In genomic region chr3:125367403-125368230, GRCh38 we compare ENCODE assay signal across 18 cellular contexts. TPM values are rescaled to one million over a fixed set of nuclear protein-coding genes. Genes with fewer than 3 reads are reported as not detected.
DNase-seq lines count a peak whose midpoint lies in the region; ATAC-seq and TF ChIP-seq lines count a peak whose summit lies in the region.
"Had no signal": no experiment of that assay in that cellular context is flagged by ENCODE, and none has a peak within 500 bp of the region (broad histone marks: within the 10 kb centered on the region; RNA-seq: fewer than 3 reads in every experiment).

No MANE protein-coding gene starts in this region.

- no peaks in the 10 kb centered on the region for H3K9me3 ChIP-seq in esophagus muscularis mucosa
- H3K9me3 ChIP-seq: prostate gland, testis had no signal

- peaks cover 81% of the 10 kb centered on the region for H3K4me1 Mint-ChIP-seq in activated naive CD8-positive, alpha-beta T cell (ENCODE audit: low read depth)
- H3K4me1 Mint-ChIP-seq in activated naive CD8-positive, alpha-beta T cell treated with anti-CD3 and anti-CD28 coated beads for 36 hours: peaks cover 44% of the 10 kb centered on the region
- peaks cover 41 to 76% of the 10 kb centered on the region in 2 donors for H3K4me1 Mint-ChIP-seq in effector memory CD8-positive, alpha-beta T cell (ENCODE audit: low read depth in 2 of 2)

- H3K27ac ChIP-seq in esophagus muscularis mucosa (replicated peaks in 1 of 4): no peak overlapping the region
- H3K27ac ChIP-seq: prostate gland, testis had no signal

- TF ChIP-seq CTCF in omental fat pad (IDR thresholded peaks at IDR 0.05): no peak
- no peak for TF ChIP-seq CTCF in esophagus muscularis mucosa (IDR thresholded peaks at IDR 0.05)

- no peaks in the 10 kb centered on the region for H3K27me3 Mint-ChIP-seq in activated naive CD8-positive, alpha-beta T cell
- H3K27me3 Mint-ChIP-seq in activated naive CD8-positive, alpha-beta T cell treated with anti-CD3 and anti-CD28 coated beads for 36 hours: no peaks in the 10 kb centered on the region
- H3K27me3 Mint-ChIP-seq in effector memory CD8-positive, alpha-beta T cell: no peaks in the 10 kb centered on the region
- H3K27me3 Mint-ChIP-seq: naive thymus-derived CD8-positive, alpha-beta T cell had no signal

- H3K36me3 Mint-ChIP-seq in activated naive CD8-positive, alpha-beta T cell: peaks cover 3% of the 10 kb centered on the region
- H3K36me3 Mint-ChIP-seq in activated naive CD8-positive, alpha-beta T cell treated with anti-CD3 and anti-CD28 coated beads for 36 hours: peaks cover 38% of the 10 kb centered on the region
- peaks cover 15% of the 10 kb centered on the region for H3K36me3 Mint-ChIP-seq in effector memory CD8-positive, alpha-beta T cell (ENCODE audit: insufficient read depth)

- no peak for TF ChIP-seq POLR2A in esophagus muscularis mucosa (IDR thresholded peaks at IDR 0.05; ENCODE audit: low read depth)

- H3K9me3 Mint-ChIP-seq in activated naive CD8-positive, alpha-beta T cell (ENCODE audit: low read depth): no peaks in the 10 kb centered on the region
- no peaks in the 10 kb centered on the region for H3K9me3 Mint-ChIP-seq in activated naive CD8-positive, alpha-beta T cell treated with anti-CD3 and anti-CD28 coated beads for 36 hours
- no peaks in the 10 kb centered on the region for H3K9me3 Mint-ChIP-seq in effector memory CD8-positive, alpha-beta T cell
- H3K9me3 Mint-ChIP-seq: naive thymus-derived CD8-positive, alpha-beta T cell had no signal

- H3K4me1 ChIP-seq in esophagus muscularis mucosa: peaks cover 25 to 72% (median 51%) of the 10 kb centered on the region in 4 donors
- H3K4me1 ChIP-seq: prostate gland had no signal

- no peak for TF ChIP-seq EP300 in esophagus muscularis mucosa (IDR thresholded peaks at IDR 0.05)

- H3K4me3 Mint-ChIP-seq in activated naive CD8-positive, alpha-beta T cell: no peak overlapping the region
- no peak overlapping the region for H3K4me3 Mint-ChIP-seq in activated naive CD8-positive, alpha-beta T cell treated with anti-CD3 and anti-CD28 coated beads for 36 hours
- peak overlapping the region in 1 of 2 donors; percentile 21 for H3K4me3 Mint-ChIP-seq in effector memory CD8-positive, alpha-beta T cell

- H3K27me3 ChIP-seq in esophagus muscularis mucosa: no peaks in the 10 kb centered on the region
- H3K27me3 ChIP-seq: testis had no signal

- H3K4me3 ChIP-seq in esophagus muscularis mucosa: no peak overlapping the region
- H3K4me3 ChIP-seq: prostate gland, testis had no signal

- no peak for ATAC-seq in effector memory CD8-positive, alpha-beta T cell (replicated peaks)
- ATAC-seq in omental fat pad (ENCODE audit: low FRiP score) (peak; percentile 73), GM19328 (IDR thresholded peaks at IDR 0.05; ENCODE audit: unreplicated experiment) (no peak)
- ATAC-seq: activated CD4-positive, CD25-positive, alpha-beta regulatory T cell treated with anti-CD3 and anti-CD28 coated beads, Interleukin-2, amount 50 U/mL, for 24 hours; naive thymus-derived CD8-positive, alpha-beta T cell had no signal

- DNase-seq in activated naive CD8-positive, alpha-beta T cell treated with anti-CD3 and anti-CD28 coated beads for 36 hours: no peak
- DNase-seq in M059J (ENCODE audit: low read depth) (peak; percentile 48), omental fat pad (ENCODE audit: low spot score) (no peak), NCI-H446 treated with DMSO at 0.1 percent for 48 hours (lab: John Stamatoyannopoulos, UW) (no peak), esophagus muscularis mucosa (ENCODE audit: extremely low spot score) (no peak)
- no peak for DNase-seq in effector memory CD8-positive, alpha-beta T cell
- DNase-seq: activated naive CD4-positive, alpha-beta T cell treated with Interleukin-2 at 50 U/mL for 16 hours; caudate nucleus; COR-L47; GF-D8; naive thymus-derived CD8-positive, alpha-beta T cell; NCI-H2029; NCI-H526; testis had no signal

- H3K27ac Mint-ChIP-seq in activated naive CD8-positive, alpha-beta T cell: peak overlapping the region; percentile 23
- H3K27ac Mint-ChIP-seq in activated naive CD8-positive, alpha-beta T cell treated with anti-CD3 and anti-CD28 coated beads for 36 hours: no peak overlapping the region
- H3K27ac Mint-ChIP-seq in effector memory CD8-positive, alpha-beta T cell: peak overlapping the region; percentile 16 to 24

- no peaks in the 10 kb centered on the region for H3K36me3 ChIP-seq in esophagus muscularis mucosa
- H3K36me3 ChIP-seq: prostate gland had no signal

- intact Hi-C loops in esophagus muscularis mucosa (cut with DNase I): no loop called here

- WGBS in esophagus muscularis mucosa: 43% methylated on average over 5 of the region's 5 CpGs

RNA-seq across cellular contexts. Expression of gene ZNF148, which starts 7.5 kb away (rescaled TPM):
- total RNA-seq in activated naive CD8-positive, alpha-beta T cell treated with anti-CD3 and anti-CD28 coated beads for 36 hours: 10 to 100 TPM; 33.8 to 34.3 TPM
- 24.5 and 36.8 TPM in 2 replicates for total RNA-seq in M059J (2014; rRNA removed; shearing (Covaris generic))
- total RNA-seq in omental fat pad (10 to 100 TPM; 23.9 to 34.5 (median 24.9) TPM), esophagus muscularis mucosa (10 to 100 TPM; 30.3 to 39.0 (median 33.0) TPM)
